In the genomic region with DNA sequence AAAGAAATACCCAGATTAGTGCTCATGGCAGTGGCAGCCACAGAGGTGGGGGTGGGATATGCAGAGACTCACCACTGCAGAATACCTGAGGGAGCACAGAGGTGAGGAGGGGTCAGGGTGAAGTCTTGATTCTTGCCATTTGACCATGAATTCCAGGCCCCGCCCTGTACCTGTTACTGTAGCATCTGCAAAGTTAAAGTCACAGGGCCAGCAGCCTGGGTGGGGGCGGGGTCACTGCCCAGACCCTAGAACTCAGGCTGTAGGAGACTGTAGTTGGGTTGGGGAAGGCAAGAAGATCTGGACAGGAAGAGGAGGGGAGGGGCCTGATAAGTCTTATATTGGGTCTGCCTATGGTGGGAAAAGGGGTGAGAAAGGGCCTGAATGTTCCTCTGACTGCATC, we compare ENCODE assay signal across 16 cellular contexts. TPM values are rescaled to one million over a fixed set of nuclear protein-coding genes. Genes with fewer than 3 reads are reported as not detected.
DNase-seq lines count a peak whose midpoint lies in the region; ATAC-seq and TF ChIP-seq lines count a peak whose summit lies in the region.
"Had no signal": no experiment of that assay in that cellular context is flagged by ENCODE, and none has a peak within 500 bp of the region (broad histone marks: within the 10 kb centered on the region; RNA-seq: fewer than 3 reads in every experiment).

No MANE protein-coding gene starts in this region.

- no peak for TF ChIP-seq CTCF in GM23338 (conservative IDR thresholded peaks at IDR 0.05; ENCODE audit: low read depth in 2 of 2)
- TF ChIP-seq CTCF in nephron progenitor cell (IDR thresholded peaks at IDR 0.05), result no peak

- no peak overlapping the region for H3K4me3 ChIP-seq in GM23338
- H3K4me3 ChIP-seq: GM12878, GM23248 had no signal

- no peak overlapping the region for H2AFZ ChIP-seq in GM23338
- H2AFZ ChIP-seq: GM23248 had no signal

- H3K9me3 Mint-ChIP-seq in GM23338 (no peaks in the 10 kb centered on the region), nephron progenitor cell (no peaks in the 10 kb centered on the region)
- H3K9me3 Mint-ChIP-seq in central memory CD8-positive, alpha-beta T cell, result no peaks in the 10 kb centered on the region
- H3K9me3 Mint-ChIP-seq: CD4-positive, alpha-beta memory T cell; H9 had no signal

- no peaks in the 10 kb centered on the region for H3K9me3 ChIP-seq in T-helper 17 cell (ENCODE audit: control insufficient read depth, low read length, poor library complexity, severe bottlenecking)
- H3K9me3 ChIP-seq: Caco-2 had no signal

- no peaks in the 10 kb centered on the region for H3F3A ChIP-seq in GM23338 (replicated peaks; ENCODE audit: low read depth)

- H3K27ac Mint-ChIP-seq in GM23338, result no peak overlapping the region
- H3K27ac Mint-ChIP-seq in T-helper 17 cell, result peak overlapping the region; percentile 39
- peak overlapping the region; percentile 49 for H3K27ac Mint-ChIP-seq in central memory CD8-positive, alpha-beta T cell (ENCODE audit: low read depth)
- peak overlapping the region; percentile 34 for H3K27ac Mint-ChIP-seq in nephron progenitor cell

- no peaks in the 10 kb centered on the region for H4K20me1 ChIP-seq in GM23338 (replicated peaks; ENCODE audit: insufficient read depth)

- no peaks in the 10 kb centered on the region for H3K4me1 ChIP-seq in GM23338 (ENCODE audit: insufficient read depth)
- H3K4me1 ChIP-seq: Caco-2 had no signal

- H3K27me3 Mint-ChIP-seq in GM23338 (ENCODE audit: insufficient read depth, low read depth, poor library complexity), result peaks cover 15% of the 10 kb centered on the region
- no peaks in the 10 kb centered on the region for H3K27me3 Mint-ChIP-seq in T-helper 17 cell
- H3K27me3 Mint-ChIP-seq in central memory CD8-positive, alpha-beta T cell, result no peaks in the 10 kb centered on the region
- H3K27me3 Mint-ChIP-seq in nephron progenitor cell (ENCODE audit: low read depth, poor library complexity), result peaks cover 13% of the 10 kb centered on the region
- H3K27me3 Mint-ChIP-seq: CD4-positive, alpha-beta memory T cell had no signal

- H3K4me2 ChIP-seq in GM23338, result no peak overlapping the region

- H3K4me1 Mint-ChIP-seq in GM23338 (peaks cover 3% of the 10 kb centered on the region; the same call in 1 of the 3 replicates), T-helper 17 cell (no peaks in the 10 kb centered on the region), nephron progenitor cell (no peaks in the 10 kb centered on the region)
- H3K4me1 Mint-ChIP-seq in central memory CD8-positive, alpha-beta T cell, result no peaks in the 10 kb centered on the region
- H3K4me1 Mint-ChIP-seq: CD4-positive, alpha-beta memory T cell had no signal

- DNase-seq in GM23338 (ENCODE audit: low spot score) (peak; percentile 18), T-helper 17 cell (no peak), nephron progenitor cell (no peak), COLO829 (ENCODE audit: low spot score) (no peak), mucosa of gallbladder (ENCODE audit: low spot score) (no peak)
- no peak for DNase-seq in central memory CD8-positive, alpha-beta T cell (ENCODE audit: low spot score in 2 of 2)
- DNase-seq in activated CD8-positive, alpha-beta memory T cell treated with anti-CD3 and anti-CD28 coated beads, Interleukin-2, amount 50 U/mL, for 4 hours, result no peak
- DNase-seq: C1 segment of cervical spinal cord; Caco-2; CD4-positive, alpha-beta memory T cell; DMS153; DND-41; GM23248; H9 had no signal

- H3K36me3 Mint-ChIP-seq in GM23338 (ENCODE audit: low read depth), result no peaks in the 10 kb centered on the region
- H3K36me3 Mint-ChIP-seq in T-helper 17 cell (ENCODE audit: low read depth), result no peaks in the 10 kb centered on the region
- H3K36me3 Mint-ChIP-seq in central memory CD8-positive, alpha-beta T cell (ENCODE audit: insufficient read depth), result peaks cover 1% of the 10 kb centered on the region
- H3K36me3 Mint-ChIP-seq in nephron progenitor cell (ENCODE audit: low read depth), result no peaks in the 10 kb centered on the region
- H3K36me3 Mint-ChIP-seq: CD4-positive, alpha-beta memory T cell had no signal

- H3K4me3 Mint-ChIP-seq in GM23338, result no peak overlapping the region
- H3K4me3 Mint-ChIP-seq in T-helper 17 cell, result no peak overlapping the region
- no peak overlapping the region for H3K4me3 Mint-ChIP-seq in central memory CD8-positive, alpha-beta T cell
- H3K4me3 Mint-ChIP-seq in nephron progenitor cell, result no peak overlapping the region
- H3K4me3 Mint-ChIP-seq: CD4-positive, alpha-beta memory T cell; H9 had no signal

- H3K79me2 ChIP-seq in GM23338 (replicated peaks; ENCODE audit: insufficient read depth), result no peaks in the 10 kb centered on the region

- H3K9me2 ChIP-seq in GM23338 (ENCODE audit: insufficient read depth), result no peaks in the 10 kb centered on the region

- ATAC-seq in GM23338 (peak; percentile 71), T-helper 17 cell (no peak)
- ATAC-seq in central memory CD8-positive, alpha-beta T cell (replicated peaks; ENCODE audit: extremely low read depth, poor library complexity, severe bottlenecking), result no peak
- ATAC-seq: GM12878, HCT116 had no signal

- no peaks in the 10 kb centered on the region for H3K27me3 ChIP-seq in GM23338 (ENCODE audit: insufficient read depth)

- no peaks in the 10 kb centered on the region for H3K36me3 ChIP-seq in GM23338 (ENCODE audit: insufficient read depth)

- H3K27ac ChIP-seq in GM23338 (ENCODE audit: low read depth), result no peak overlapping the region
- H3K27ac ChIP-seq: GM23248 had no signal

TF ChIP-seq in GM23338, 12 proteins besides CTCF, POLR2A, EP300 and RAD21 (continues in another document):
- TF ChIP-seq, protein P1, sequence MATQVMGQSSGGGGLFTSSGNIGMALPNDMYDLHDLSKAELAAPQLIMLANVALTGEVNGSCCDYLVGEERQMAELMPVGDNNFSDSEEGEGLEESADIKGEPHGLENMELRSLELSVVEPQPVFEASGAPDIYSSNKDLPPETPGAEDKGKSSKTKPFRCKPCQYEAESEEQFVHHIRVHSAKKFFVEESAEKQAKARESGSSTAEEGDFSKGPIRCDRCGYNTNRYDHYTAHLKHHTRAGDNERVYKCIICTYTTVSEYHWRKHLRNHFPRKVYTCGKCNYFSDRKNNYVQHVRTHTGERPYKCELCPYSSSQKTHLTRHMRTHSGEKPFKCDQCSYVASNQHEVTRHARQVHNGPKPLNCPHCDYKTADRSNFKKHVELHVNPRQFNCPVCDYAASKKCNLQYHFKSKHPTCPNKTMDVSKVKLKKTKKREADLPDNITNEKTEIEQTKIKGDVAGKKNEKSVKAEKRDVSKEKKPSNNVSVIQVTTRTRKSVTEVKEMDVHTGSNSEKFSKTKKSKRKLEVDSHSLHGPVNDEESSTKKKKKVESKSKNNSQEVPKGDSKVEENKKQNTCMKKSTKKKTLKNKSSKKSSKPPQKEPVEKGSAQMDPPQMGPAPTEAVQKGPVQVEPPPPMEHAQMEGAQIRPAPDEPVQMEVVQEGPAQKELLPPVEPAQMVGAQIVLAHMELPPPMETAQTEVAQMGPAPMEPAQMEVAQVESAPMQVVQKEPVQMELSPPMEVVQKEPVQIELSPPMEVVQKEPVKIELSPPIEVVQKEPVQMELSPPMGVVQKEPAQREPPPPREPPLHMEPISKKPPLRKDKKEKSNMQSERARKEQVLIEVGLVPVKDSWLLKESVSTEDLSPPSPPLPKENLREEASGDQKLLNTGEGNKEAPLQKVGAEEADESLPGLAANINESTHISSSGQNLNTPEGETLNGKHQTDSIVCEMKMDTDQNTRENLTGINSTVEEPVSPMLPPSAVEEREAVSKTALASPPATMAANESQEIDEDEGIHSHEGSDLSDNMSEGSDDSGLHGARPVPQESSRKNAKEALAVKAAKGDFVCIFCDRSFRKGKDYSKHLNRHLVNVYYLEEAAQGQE (IDR thresholded peaks at IDR 0.05; ENCODE audit: unreplicated experiment), result no peak
- TF ChIP-seq CREB1 (CRISPR knock-in tag; IDR thresholded peaks at IDR 0.05; ENCODE audit: low read depth), result no peak
- TF ChIP-seq, protein P2, sequence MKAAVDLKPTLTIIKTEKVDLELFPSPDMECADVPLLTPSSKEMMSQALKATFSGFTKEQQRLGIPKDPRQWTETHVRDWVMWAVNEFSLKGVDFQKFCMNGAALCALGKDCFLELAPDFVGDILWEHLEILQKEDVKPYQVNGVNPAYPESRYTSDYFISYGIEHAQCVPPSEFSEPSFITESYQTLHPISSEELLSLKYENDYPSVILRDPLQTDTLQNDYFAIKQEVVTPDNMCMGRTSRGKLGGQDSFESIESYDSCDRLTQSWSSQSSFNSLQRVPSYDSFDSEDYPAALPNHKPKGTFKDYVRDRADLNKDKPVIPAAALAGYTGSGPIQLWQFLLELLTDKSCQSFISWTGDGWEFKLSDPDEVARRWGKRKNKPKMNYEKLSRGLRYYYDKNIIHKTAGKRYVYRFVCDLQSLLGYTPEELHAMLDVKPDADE (IDR thresholded peaks at IDR 0.05), result no peak
- no peak for TF ChIP-seq EZH2 (IDR thresholded peaks at IDR 0.05; ENCODE audit: low read depth, unreplicated experiment)
- no peak for TF ChIP-seq POLR2AphosphoS5 (IDR thresholded peaks at IDR 0.05; ENCODE audit: low read depth)
- TF ChIP-seq STAT1 (IDR thresholded peaks at IDR 0.05; ENCODE audit: unreplicated experiment), result no peak
- TF ChIP-seq NANOG (IDR thresholded peaks at IDR 0.05; ENCODE audit: borderline replicate concordance), result no peak

RNA-seq across cellular contexts. Expression of a gene that starts 14.5 kb away (rescaled TPM):
- 37.4 and 44.2 TPM in 2 replicates for total RNA-seq in GM23338 (2014; rRNA removed; shearing (Covaris generic))
- polyA plus RNA-seq in GM23338 (2016; fragmentation: Nextera tagmentation; extraction: Ambion mirVana), result 1.9 and 2.6 TPM in 2 replicates
- 10 to 100 TPM; 13.7 to 13.9 TPM for total RNA-seq in T-helper 17 cell
- 21.6 TPM for total RNA-seq in mucosa of gallbladder

RNA-seq across cellular contexts. Expression of a gene that starts 18.8 kb away (rescaled TPM):
- total RNA-seq in GM23338 (2014; rRNA removed; shearing (Covaris generic)), result 106 and 154 TPM in 2 replicates
- polyA plus RNA-seq in GM23338 (2016; fragmentation: Nextera tagmentation; extraction: Ambion mirVana), result 71.0 and 71.3 TPM in 2 replicates
- total RNA-seq in T-helper 17 cell (1 to 10 TPM in 1 of 2 donors, under 1 TPM in 1; 0.65 to 3.3 TPM), mucosa of gallbladder (733 TPM)
- polyA plus RNA-seq: CD4-positive, alpha-beta memory T cell had no signal

RNA-seq across cellular contexts. Expression of a gene that starts 19.8 kb away (rescaled TPM):
- 11.1 and 15.0 TPM in 2 replicates for total RNA-seq in GM23338 (2014; rRNA removed; shearing (Covaris generic))
- polyA plus RNA-seq in GM23338 (2016; fragmentation: Nextera tagmentation; extraction: Ambion mirVana), result 4.7 and 5.5 TPM in 2 replicates
- total RNA-seq in T-helper 17 cell (1 to 10 TPM; 1.7 to 8.7 TPM), mucosa of gallbladder (35.1 TPM)

RNA-seq across cellular contexts. Expression of a gene that starts 31.0 kb away (rescaled TPM):
- total RNA-seq in GM23338 (2014; rRNA removed; shearing (Covaris generic)), result 56.9 and 62.0 TPM in 2 replicates
- 13.2 and 14.0 TPM in 2 replicates for polyA plus RNA-seq in GM23338 (2016; fragmentation: Nextera tagmentation; extraction: Ambion mirVana)
- 10 to 100 TPM; 51.4 to 56.6 TPM for total RNA-seq in T-helper 17 cell
- total RNA-seq in mucosa of gallbladder, result 85.6 TPM

RNA-seq across cellular contexts. Expression of a gene that starts 47.1 kb away (rescaled TPM):
- total RNA-seq in GM23338 (2014; rRNA removed; shearing (Covaris generic)), result 301 and 373 TPM in 2 replicates
- polyA plus RNA-seq in GM23338 (2016; fragmentation: Nextera tagmentation; extraction: Ambion mirVana), result 173 and 189 TPM in 2 replicates
- total RNA-seq in T-helper 17 cell (100 to 1,000 TPM; 214 to 269 TPM), mucosa of gallbladder (207 TPM)

Comparison
In these comparisons a context has a peak if more than half of its experiments do, and no peak if none do; other contexts are left out.
1. RNA of a gene that starts 18.8 kb away (total RNA-seq): 733 TPM in mucosa of gallbladder (single experiment) and 106 to 154 TPM in GM23338; 0.65 to 3.3 TPM in T-helper 17 cell; every median in the first group is over 10 times any median in the second.